Comparison of ENCODE assay signal across 8 cellular contexts in genomic region chr1:205255941-205256780, GRCh38. TPM values are rescaled to one million over a fixed set of nuclear protein-coding genes. Genes with fewer than 3 reads are reported as not detected.
A peak's percentile ranks its signal among the peaks of the same experiment; 100 is the strongest.
DNase-seq lines count a peak whose midpoint lies in the region; ATAC-seq and TF ChIP-seq lines count a peak whose summit lies in the region.

No MANE protein-coding gene starts in this region.

- intact Hi-C loops in esophagus muscularis mucosa (cut with DNase I), result loop anchor here (5.0 kb wide), 1 partner anchor 269 kb away; no protein-coding TSS in a partner anchor
- intact Hi-C loops in naive thymus-derived CD4-positive, alpha-beta T cell (cut with micrococcal nuclease), result loop anchor here (1.0 to 5.0 kb wide), 9 partner anchors 27 to 281 kb away; partner anchors contain the start of gene DSTYK (in 1 of the 2)

- CTCF ChIA-PET in naive thymus-derived CD4-positive, alpha-beta T cell (lab: Charles Lee), result interaction anchor here (0.7 to 6.8 kb wide), 27 partner anchors 10 to 403 kb away, joined by 3 to 89 read pairs (median 4); partner anchors contain the start of genes RBBP5 and TMCC2

- no peak overlapping the region for H3K4me3 ChIP-seq in esophagus muscularis mucosa
- H3K4me3 ChIP-seq in naive thymus-derived CD4-positive, alpha-beta T cell (ENCODE audit: low read length), result no peak overlapping the region

- no peak overlapping the region for H3K27ac Mint-ChIP-seq in naive thymus-derived CD4-positive, alpha-beta T cell

- no peak for TF ChIP-seq POLR2A in esophagus muscularis mucosa (IDR thresholded peaks at IDR 0.05; ENCODE audit: low read depth)

- peaks cover 0 to 7% (median 0%) of the 10 kb centered on the region in 7 donors for H3K4me1 Mint-ChIP-seq in naive thymus-derived CD4-positive, alpha-beta T cell

- ATAC-seq in naive thymus-derived CD4-positive, alpha-beta T cell, result peak; percentile 96
- ATAC-seq in HG03108 (IDR thresholded peaks at IDR 0.05; ENCODE audit: unreplicated experiment), result no peak

- no peaks in the 10 kb centered on the region for H3K27me3 ChIP-seq in esophagus muscularis mucosa
- H3K27me3 ChIP-seq in naive thymus-derived CD4-positive, alpha-beta T cell (ENCODE audit: control insufficient read depth in 2 of 2, insufficient read depth in 2 of 2, low read length in 2 of 2), result no peaks in the 10 kb centered on the region

- DNase-seq in KG1 (lab: John Stamatoyannopoulos, UW) (peak; percentile 49), OCI-M1 (lab: John Stamatoyannopoulos, UW) (peak; percentile 99), activated T-cell treated with anti-CD3 and anti-CD28 coated beads for 4 hours (peak; percentile 83), esophagus muscularis mucosa (ENCODE audit: extremely low spot score) (peak; percentile 98)
- DNase-seq in naive thymus-derived CD4-positive, alpha-beta T cell, result peak; percentile 67 to 88 (median 79)
- DNase-seq in stimulated activated CD8-positive, alpha-beta memory T cell treated with anti-CD3 and anti-CD28 coated beads, Interleukin-7, amount 100 ng/mL, for 48 hours (ENCODE audit: extremely low read depth in 1 of 2, low read depth in 1 of 2), result peak; percentile 61 to 71

- POLR2A ChIA-PET in naive thymus-derived CD4-positive, alpha-beta T cell (lab: Charles Lee), result interaction anchor here (0.8 to 1.4 kb wide), 2 partner anchors 14 to 113 kb away, joined by 3 read pairs; no protein-coding TSS in a partner anchor

- H3K27me3 Mint-ChIP-seq in naive thymus-derived CD4-positive, alpha-beta T cell, result no peaks in the 10 kb centered on the region

- H3K36me3 ChIP-seq in esophagus muscularis mucosa, result no peaks in the 10 kb centered on the region
- H3K36me3 ChIP-seq in naive thymus-derived CD4-positive, alpha-beta T cell (ENCODE audit: control insufficient read depth in 2 of 3, insufficient read depth in 3 of 3, low read length in 3 of 3), result no peaks in the 10 kb centered on the region

- H3K9me3 ChIP-seq in esophagus muscularis mucosa, result no peaks in the 10 kb centered on the region
- no peaks in the 10 kb centered on the region for H3K9me3 ChIP-seq in naive thymus-derived CD4-positive, alpha-beta T cell (ENCODE audit: control insufficient read depth in 2 of 3, low read length in 3 of 3)

- H3K27ac ChIP-seq in esophagus muscularis mucosa (replicated peaks in 1 of 4), result no peak overlapping the region
- H3K27ac ChIP-seq in naive thymus-derived CD4-positive, alpha-beta T cell (ENCODE audit: low read depth, low read length), result no peak overlapping the region

- no peaks in the 10 kb centered on the region for H3K9me3 Mint-ChIP-seq in naive thymus-derived CD4-positive, alpha-beta T cell

- H3K4me3 Mint-ChIP-seq in naive thymus-derived CD4-positive, alpha-beta T cell, result no peak overlapping the region

- TF ChIP-seq EP300 in esophagus muscularis mucosa (IDR thresholded peaks at IDR 0.05), result no peak

- TF ChIP-seq CTCF in GM12801 (IDR thresholded peaks at IDR 0.05; ENCODE audit: extremely low read depth, insufficient read length), result peak; percentile 67
- peak in 2 of 3 experiments; percentile 94 to 98 for TF ChIP-seq CTCF in esophagus muscularis mucosa (IDR thresholded peaks at IDR 0.05)

- no peaks in the 10 kb centered on the region for H3K36me3 Mint-ChIP-seq in naive thymus-derived CD4-positive, alpha-beta T cell

- 32% methylated on average over 4 of the region's 8 CpGs for WGBS in esophagus muscularis mucosa

- peaks cover 29 to 48% (median 42%) of the 10 kb centered on the region in 4 donors for H3K4me1 ChIP-seq in esophagus muscularis mucosa
- no peaks in the 10 kb centered on the region for H3K4me1 ChIP-seq in naive thymus-derived CD4-positive, alpha-beta T cell (ENCODE audit: control insufficient read depth in 2 of 2, insufficient read depth in 2 of 2, low read length in 2 of 2)

RNA-seq across cellular contexts. Expression of gene TMCC2, which starts 28.4 kb away (rescaled TPM):
- 1 to 10 TPM; 4.1 to 8.2 (median 5.9) TPM for total RNA-seq in esophagus muscularis mucosa
- 1 to 10 TPM; 1.1 to 3.6 (median 1.8) TPM for total RNA-seq in naive thymus-derived CD4-positive, alpha-beta T cell
- under 1 TPM; 0.30 to 0.38 TPM for polyA plus RNA-seq in naive thymus-derived CD4-positive, alpha-beta T cell

RNA-seq across cellular contexts. Expression of gene DSTYK, which starts 44.7 kb away (rescaled TPM):
- 10 to 100 TPM; 12.0 to 16.1 (median 13.9) TPM for total RNA-seq in esophagus muscularis mucosa
- total RNA-seq in naive thymus-derived CD4-positive, alpha-beta T cell, result 10 to 100 TPM; 11.3 to 18.5 (median 15.2) TPM
- polyA plus RNA-seq in naive thymus-derived CD4-positive, alpha-beta T cell, result 1 to 10 TPM; 6.4 to 9.5 TPM

Comparison
In these comparisons a context has a peak if more than half of its experiments do, and no peak if none do; other contexts are left out.
1. DNase-seq: peak in every context shown above with its lines; median percentile 99 in OCI-M1; 98 in esophagus muscularis mucosa; 83 in activated T-cell treated with anti-CD3 and anti-CD28 coated beads for 4 hours; 79 in naive thymus-derived CD4-positive, alpha-beta T cell; 66 in stimulated activated CD8-positive, alpha-beta memory T cell treated with anti-CD3 and anti-CD28 coated beads, Interleukin-7, amount 100 ng/mL, for 48 hours; 49 in KG1.